Comparison of ENCODE assay signal across 1 cellular context in the genomic region with DNA sequence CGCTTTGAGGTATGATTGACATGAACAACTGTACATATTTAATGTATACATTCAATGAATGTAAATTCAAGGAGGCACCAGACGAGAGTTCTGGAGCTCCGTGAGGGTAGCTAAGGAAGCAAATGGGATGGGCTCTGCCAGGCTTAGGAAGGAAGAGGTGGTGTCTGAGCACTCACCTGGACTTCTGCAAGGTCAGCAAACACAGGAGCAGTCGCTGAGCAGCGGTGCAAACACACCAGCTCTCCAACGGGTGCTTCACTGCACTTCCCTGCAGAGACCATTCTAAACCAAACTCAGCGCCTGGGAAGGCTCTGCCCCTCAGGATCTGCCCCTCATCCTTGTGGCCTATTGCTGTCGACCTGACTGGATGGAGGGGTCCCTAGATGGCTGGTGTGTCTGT.
TF ChIP-seq lines count a peak whose summit lies in the region.

No MANE protein-coding gene starts in this region.

TF ChIP-seq in neural cell, 6 proteins besides CTCF, POLR2A, EP300 and RAD21 (continued from another document):
- TF ChIP-seq, protein P1, sequence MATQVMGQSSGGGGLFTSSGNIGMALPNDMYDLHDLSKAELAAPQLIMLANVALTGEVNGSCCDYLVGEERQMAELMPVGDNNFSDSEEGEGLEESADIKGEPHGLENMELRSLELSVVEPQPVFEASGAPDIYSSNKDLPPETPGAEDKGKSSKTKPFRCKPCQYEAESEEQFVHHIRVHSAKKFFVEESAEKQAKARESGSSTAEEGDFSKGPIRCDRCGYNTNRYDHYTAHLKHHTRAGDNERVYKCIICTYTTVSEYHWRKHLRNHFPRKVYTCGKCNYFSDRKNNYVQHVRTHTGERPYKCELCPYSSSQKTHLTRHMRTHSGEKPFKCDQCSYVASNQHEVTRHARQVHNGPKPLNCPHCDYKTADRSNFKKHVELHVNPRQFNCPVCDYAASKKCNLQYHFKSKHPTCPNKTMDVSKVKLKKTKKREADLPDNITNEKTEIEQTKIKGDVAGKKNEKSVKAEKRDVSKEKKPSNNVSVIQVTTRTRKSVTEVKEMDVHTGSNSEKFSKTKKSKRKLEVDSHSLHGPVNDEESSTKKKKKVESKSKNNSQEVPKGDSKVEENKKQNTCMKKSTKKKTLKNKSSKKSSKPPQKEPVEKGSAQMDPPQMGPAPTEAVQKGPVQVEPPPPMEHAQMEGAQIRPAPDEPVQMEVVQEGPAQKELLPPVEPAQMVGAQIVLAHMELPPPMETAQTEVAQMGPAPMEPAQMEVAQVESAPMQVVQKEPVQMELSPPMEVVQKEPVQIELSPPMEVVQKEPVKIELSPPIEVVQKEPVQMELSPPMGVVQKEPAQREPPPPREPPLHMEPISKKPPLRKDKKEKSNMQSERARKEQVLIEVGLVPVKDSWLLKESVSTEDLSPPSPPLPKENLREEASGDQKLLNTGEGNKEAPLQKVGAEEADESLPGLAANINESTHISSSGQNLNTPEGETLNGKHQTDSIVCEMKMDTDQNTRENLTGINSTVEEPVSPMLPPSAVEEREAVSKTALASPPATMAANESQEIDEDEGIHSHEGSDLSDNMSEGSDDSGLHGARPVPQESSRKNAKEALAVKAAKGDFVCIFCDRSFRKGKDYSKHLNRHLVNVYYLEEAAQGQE (IDR thresholded peaks at IDR 0.05; ENCODE audit: borderline replicate concordance): no peak
- no peak for TF ChIP-seq SMC3 (conservative IDR thresholded peaks at IDR 0.05; ENCODE audit: poor library complexity)
